Comparison of ENCODE assay signal across 8 cellular contexts in the genomic region with DNA sequence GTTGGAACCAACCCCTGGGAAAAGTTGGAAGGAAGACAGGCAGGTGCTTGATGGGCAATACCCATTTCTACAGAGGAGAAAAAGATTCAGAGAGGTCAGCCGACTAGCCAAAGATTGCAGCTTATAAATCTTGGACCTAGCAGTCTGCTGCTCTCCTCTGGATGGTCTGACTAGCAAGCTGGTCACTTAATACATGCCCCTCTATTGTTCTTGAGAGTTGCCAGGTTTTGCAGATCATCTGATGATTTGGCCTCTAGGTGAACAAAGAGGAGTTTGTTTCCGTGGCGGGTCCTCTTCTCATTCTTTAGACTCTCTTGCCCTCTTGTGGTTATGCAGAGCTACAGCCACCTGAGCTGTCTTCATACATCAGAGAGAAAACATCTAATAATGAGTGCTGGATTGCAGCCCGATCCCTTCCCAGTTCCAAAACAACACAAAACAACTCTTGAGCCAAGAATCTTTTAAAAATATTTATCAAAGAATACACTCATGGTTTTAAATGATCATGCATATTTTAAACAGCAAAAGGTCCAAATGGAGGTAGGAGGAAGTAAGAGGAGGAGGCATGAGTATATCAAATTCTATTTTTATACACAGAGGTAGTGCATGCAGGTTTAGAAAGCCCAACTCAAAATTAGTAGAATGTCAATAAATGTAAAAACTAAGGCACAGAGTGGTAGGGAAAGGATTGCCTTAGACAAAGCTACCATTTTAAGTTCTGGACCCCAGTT.
A peak's percentile ranks its signal among the peaks of the same experiment; 100 is the strongest.
DNase-seq lines count a peak whose midpoint lies in the region; ATAC-seq, FAIRE-seq and TF ChIP-seq lines count a peak whose summit lies in the region.

No MANE protein-coding gene starts in this region.

- no peak overlapping the region for H3K4me2 ChIP-seq in Loucy (ENCODE audit: low read depth, low read length, poor library complexity, severe bottlenecking)
- peak overlapping the region; percentile 34 for H3K4me2 ChIP-seq in PC-3 (ENCODE audit: low read length)
- H3K4me2 ChIP-seq in H1 (ENCODE audit: insufficient read depth in 1 of 2, low read depth in 2 of 2, low read length in 2 of 2): no peak overlapping the region

- no peaks in the 10 kb centered on the region for H3K27me3 Mint-ChIP-seq in activated T-helper 2 cell treated with anti-CD3 and anti-CD28 coated beads, Interferon-gamma antibody, Interleukin-2, Interleukin-4, amounts not matched to agents 10 μg/mL and 5 μg/mL and 100 μg/mL, durations not matched to agents 14 hours and 24 hours and 36 hours (ENCODE audit: low read depth)

- H4K5ac ChIP-seq in H1 (ENCODE audit: insufficient read length, low read depth, low read length): no peak overlapping the region

- TF ChIP-seq CTCF in 22Rv1 (IDR thresholded peaks at IDR 0.05) (peak; percentile 94), GM12872 (IDR thresholded peaks at IDR 0.05; ENCODE audit: insufficient read depth, low read depth, low read length) (peak; percentile 78), Loucy (conservative IDR thresholded peaks at IDR 0.05; ENCODE audit: low read length) (peak; percentile 90), PC-3 (conservative IDR thresholded peaks at IDR 0.05; ENCODE audit: low read depth, low read length) (peak; percentile 100), H1 (IDR thresholded peaks at IDR 0.05; ENCODE audit: control extremely low read depth in 1 of 3, insufficient read depth in 1 of 3, low read depth in 1 of 3, low read length in 3 of 3) (peak in 2 of 3 experiments; percentile 86 to 93; a peak in 3 of 4 replicates)

- H2BK5ac ChIP-seq in H1 (ENCODE audit: low read depth, low read length): no peak overlapping the region

- H3K4me1 Mint-ChIP-seq in activated T-helper 2 cell treated with anti-CD3 and anti-CD28 coated beads, Interferon-gamma antibody, Interleukin-2, Interleukin-4, amounts not matched to agents 10 μg/mL and 5 μg/mL and 100 μg/mL, durations not matched to agents 14 hours and 24 hours and 36 hours (ENCODE audit: low read depth): no peaks in the 10 kb centered on the region

- H3F3A ChIP-seq in Loucy (ENCODE audit: low read depth) (no peaks in the 10 kb centered on the region), PC-3 (ENCODE audit: low read length, unreplicated experiment) (no peaks in the 10 kb centered on the region)

- FAIRE-seq in H1 (lab: Jason Lieb, UNC): peak; percentile 99

- no peak overlapping the region for H4K91ac ChIP-seq in H1 (replicated peaks; ENCODE audit: insufficient read length, low read length)

- POLR2A ChIA-PET in HEK293T (lab: Yijun Ruan, JAX) (no interaction called here), PC-3 (lab: Charles Lee; ENCODE audit: unreplicated experiment) (interaction anchor here (0.6 to 0.7 kb wide), 2 partner anchors 123 to 1332 kb away, joined by 3 read pairs; no protein-coding TSS in a partner anchor), H1 (lab: Charles Lee; ENCODE audit: partially characterized antibody) (interaction anchor here (0.5 kb wide), 1 partner anchor 437 kb away, joined by 3 read pairs; no protein-coding TSS in a partner anchor)

- H4K20me1 ChIP-seq in Loucy (ENCODE audit: insufficient read depth, low read length, poor library complexity, severe bottlenecking) (no peaks in the 10 kb centered on the region), PC-3 (ENCODE audit: low read length) (no peaks in the 10 kb centered on the region), H1 (replicated peaks in 1 of 2; ENCODE audit: control insufficient read depth in 1 of 2, insufficient read depth in 2 of 2, low read length in 2 of 2) (no peaks in the 10 kb centered on the region)

- no TSS peak for BruUV-seq in PC-3 (replicated peaks; lab: Mats Ljungman, UMichigan)

- intact Hi-C loops in PC-3 (cut with micrococcal nuclease): loop anchor here (1.0 to 10.0 kb wide), 11 partner anchors 144 to 1482 kb away; no protein-coding TSS in a partner anchor
- intact Hi-C loops in activated T-helper 2 cell treated with anti-CD3 and anti-CD28 coated beads, Interferon-gamma antibody, Interleukin-2, Interleukin-4, amounts not matched to agents 10 μg/mL and 5 μg/mL and 100 μg/mL, durations not matched to agents 14 hours and 24 hours and 36 hours (cut with micrococcal nuclease): no loop called here

- peak; percentile 96 for TF ChIP-seq RAD21 in H1 (IDR thresholded peaks at IDR 0.05 in 1 of 2, conservative IDR thresholded peaks at IDR 0.05 in 1 of 2; ENCODE audit: low read depth in 2 of 2, low read length in 2 of 2)

- H3K79me2 ChIP-seq in Loucy (ENCODE audit: insufficient read depth, low read length) (no peaks in the 10 kb centered on the region), PC-3 (ENCODE audit: low read length) (no peaks in the 10 kb centered on the region), H1 (ENCODE audit: control insufficient read depth in 1 of 2, insufficient read depth in 2 of 2, low read length in 2 of 2) (no peaks in the 10 kb centered on the region)

- H3K4me1 ChIP-seq in Loucy (ENCODE audit: insufficient read depth, low read length, poor library complexity, severe bottlenecking) (peaks cover 3% of the 10 kb centered on the region), PC-3 (ENCODE audit: insufficient read depth, low read length) (peaks cover 15% of the 10 kb centered on the region), H1 (replicated peaks in 1 of 4; ENCODE audit: control insufficient read depth in 3 of 4, insufficient read depth in 4 of 4, low read length in 3 of 4) (peaks cover 0 to 5% (median 2%) of the 10 kb centered on the region in 4 experiments; a peak in 2 of 7 replicates)

- no peak overlapping the region for H3K27ac Mint-ChIP-seq in activated T-helper 2 cell treated with anti-CD3 and anti-CD28 coated beads, Interferon-gamma antibody, Interleukin-2, Interleukin-4, amounts not matched to agents 10 μg/mL and 5 μg/mL and 100 μg/mL, durations not matched to agents 14 hours and 24 hours and 36 hours

- no peak overlapping the region for H3K4me3 Mint-ChIP-seq in activated T-helper 2 cell treated with anti-CD3 and anti-CD28 coated beads, Interferon-gamma antibody, Interleukin-2, Interleukin-4, amounts not matched to agents 10 μg/mL and 5 μg/mL and 100 μg/mL, durations not matched to agents 14 hours and 24 hours and 36 hours (ENCODE audit: low read depth)

- no peak overlapping the region for H3K14ac ChIP-seq in H1 (ENCODE audit: insufficient read length)

- no peak overlapping the region for H3K56ac ChIP-seq in H1 (replicated peaks; ENCODE audit: insufficient read length, low read depth, low read length)

- H2AFZ ChIP-seq in Loucy (ENCODE audit: low read length) (peak overlapping the region; percentile 74), PC-3 (ENCODE audit: low read length) (peak overlapping the region; percentile 18), H1 (ENCODE audit: low read length) (peak overlapping the region; percentile 93; the same call in 1 of the 2 replicates)

- H3K4me3 ChIP-seq in Loucy (ENCODE audit: low read length, poor library complexity, severe bottlenecking) (no peak overlapping the region), PC-3 (ENCODE audit: low read length) (no peak overlapping the region), H1 (ENCODE audit: extremely low read depth in 1 of 4, insufficient read depth in 2 of 4, low read depth in 3 of 4, low read length in 4 of 4) (no peak overlapping the region)

- H2BK15ac ChIP-seq in H1 (ENCODE audit: low read length): no peak overlapping the region

- no peak for TF ChIP-seq EP300 in H1 (IDR thresholded peaks at IDR 0.05; ENCODE audit: borderline replicate concordance in 1 of 2, low read depth in 2 of 2, low read length in 2 of 2)

- no peak overlapping the region for H3K23ac ChIP-seq in H1 (ENCODE audit: insufficient read length)

- H3K36me3 ChIP-seq in Loucy (ENCODE audit: insufficient read depth, low read length) (no peaks in the 10 kb centered on the region), PC-3 (ENCODE audit: low read depth, low read length) (no peaks in the 10 kb centered on the region), H1 (ENCODE audit: control insufficient read depth in 2 of 4, insufficient read depth in 4 of 4, low read length in 3 of 4) (no peaks in the 10 kb centered on the region)

- H3K27me3 ChIP-seq in Loucy (ENCODE audit: insufficient read depth, low read length, poor library complexity, severe bottlenecking) (no peaks in the 10 kb centered on the region), PC-3 (ENCODE audit: low read length) (peaks cover 44% of the 10 kb centered on the region), H1 (replicated peaks in 1 of 4; ENCODE audit: control insufficient read depth in 3 of 4, extremely low read depth in 1 of 4, insufficient read depth in 3 of 4, low read length in 3 of 4) (no peaks in the 10 kb centered on the region)

- H3K9me3 ChIP-seq in Loucy (ENCODE audit: insufficient read depth, low read depth, low read length) (no peaks in the 10 kb centered on the region), PC-3 (ENCODE audit: low read length) (no peaks in the 10 kb centered on the region), H1 (ENCODE audit: insufficient read depth in 2 of 2, low read depth in 1 of 2, low read length in 1 of 2) (no peaks in the 10 kb centered on the region)

- ATAC-seq in PC-3: peak; percentile 91

- CTCF ChIA-PET in HEK293T (lab: Yijun Ruan, JAX): interaction anchor here (0.6 to 1.2 kb wide), 5 partner anchors 10 to 1481 kb away, joined by 3 read pairs; no protein-coding TSS in a partner anchor
- CTCF ChIA-PET in PC-3 (lab: Charles Lee): interaction anchor here (0.6 to 1.9 kb wide), 10 partner anchors 30 to 746 kb away, joined by 3 to 15 read pairs (median 5); no protein-coding TSS in a partner anchor
- CTCF ChIA-PET in H1 (lab: Charles Lee; ENCODE audit: partially characterized antibody): interaction anchor here (0.6 to 3.3 kb wide), 49 partner anchors 11 to 1598 kb away, joined by 3 to 36 read pairs (median 4); partner anchors contain the start of gene TGFB2

- H3K9ac ChIP-seq in Loucy (ENCODE audit: low read depth, low read length, poor library complexity, severe bottlenecking) (peak overlapping the region; percentile 31), PC-3 (ENCODE audit: low read length) (no peak overlapping the region), H1 (replicated peaks in 1 of 4; ENCODE audit: extremely low read depth in 1 of 4, low read depth in 3 of 4, low read length in 3 of 4) (no peak overlapping the region)

- WGBS in H1 (ENCODE audit: extremely low coverage in 1 of 2, insufficient coverage in 1 of 2, insufficient read length in 1 of 2, insufficient replicate concordance in 2 of 2, low coverage in 1 of 2, low lambda C conversion rate in 2 of 2, missing lambda C conversion rate in 1 of 2), 2 experiments: 35% methylated on average over 4 of the region's 4 CpGs; no CpG with 5 or more reads in 1 of the 2 experiments

- DNase-seq in HEK293T (ENCODE audit: extremely low spot score): peak; percentile 79
- peak; percentile 98 for DNase-seq in PC-3
- peak; percentile 57 to 67 for DNase-seq in H1 (ENCODE audit: low read depth in 1 of 2, low spot score in 2 of 2)
- DNase-seq in lung microvascular endothelial cell (ENCODE audit: low read depth in 2 of 2): peak; percentile 58 to 60
- no peak for DNase-seq in activated T-helper 2 cell treated with anti-CD3 and anti-CD28 coated beads, Interferon-gamma antibody, Interleukin-2, Interleukin-4, amounts not matched to agents 10 μg/mL and 5 μg/mL and 100 μg/mL, durations not matched to agents 14 hours and 24 hours and 36 hours (ENCODE audit: low spot score)

- H3K23me2 ChIP-seq in H1 (ENCODE audit: low read depth, low read length): no peaks in the 10 kb centered on the region

- H3K36me3 Mint-ChIP-seq in activated T-helper 2 cell treated with anti-CD3 and anti-CD28 coated beads, Interferon-gamma antibody, Interleukin-2, Interleukin-4, amounts not matched to agents 10 μg/mL and 5 μg/mL and 100 μg/mL, durations not matched to agents 14 hours and 24 hours and 36 hours (ENCODE audit: low read depth): no peaks in the 10 kb centered on the region

- H3K4ac ChIP-seq in H1 (replicated peaks; ENCODE audit: insufficient read length, low read depth, low read length): no peak overlapping the region

- no peak overlapping the region for H3K27ac ChIP-seq in 22Rv1
- H3K27ac ChIP-seq in PC-3 (ENCODE audit: low read length): no peak overlapping the region
- no peak overlapping the region for H3K27ac ChIP-seq in H1 (ENCODE audit: low read depth, low read length)

- no peak overlapping the region for H2AK5ac ChIP-seq in H1 (ENCODE audit: low read depth, low read length)

- H2BK120ac ChIP-seq in H1 (replicated peaks; ENCODE audit: low read depth, low read length): no peak overlapping the region

- peak overlapping the region; percentile 84; the same call in 1 of the 2 replicates for H2BK20ac ChIP-seq in H1 (ENCODE audit: low read length)

- no peaks in the 10 kb centered on the region for H3K9me3 Mint-ChIP-seq in activated T-helper 2 cell treated with anti-CD3 and anti-CD28 coated beads, Interferon-gamma antibody, Interleukin-2, Interleukin-4, amounts not matched to agents 10 μg/mL and 5 μg/mL and 100 μg/mL, durations not matched to agents 14 hours and 24 hours and 36 hours

- no peak overlapping the region for H3K18ac ChIP-seq in H1 (ENCODE audit: extremely low read depth, low read length)

- peak overlapping the region; percentile 51; the same call in 1 of the 2 replicates for H2BK12ac ChIP-seq in H1 (ENCODE audit: low read depth, low read length)

- TF ChIP-seq POLR2A in H1 (IDR thresholded peaks at IDR 0.05; ENCODE audit: control extremely low read depth in 1 of 2, low read depth in 2 of 2, low read length in 2 of 2): no peak

- H3K9me2 ChIP-seq in Loucy (replicated peaks; ENCODE audit: low read depth, low read length) (no peaks in the 10 kb centered on the region), PC-3 (replicated peaks; ENCODE audit: low read length) (no peaks in the 10 kb centered on the region)

- H3K79me1 ChIP-seq in H1 (ENCODE audit: low read depth, low read length): no peaks in the 10 kb centered on the region

- H4K8ac ChIP-seq in H1 (ENCODE audit: extremely low read depth, insufficient read depth, low read length): no peak overlapping the region

Comparison
In these comparisons a context has a peak if more than half of its experiments do, and no peak if none do; other contexts are left out.
1. H2AFZ ChIP-seq: peak in every context shown above with its lines; median percentile 93 in H1; 74 in Loucy; 18 in PC-3.